1 cellular context compared by ENCODE assay signal in genomic region chr15:64460206-64460736, GRCh38.
TF ChIP-seq lines count a peak whose summit lies in the region.

Gene ZNF609, plus strand, starts transcription at chr15:64460578. Its CDS starts 38,842 bp downstream, at chr15:64499420.

TF ChIP-seq in HepG2, 621 proteins besides CTCF, POLR2A, EP300 and RAD21 (continued from another document and continues in another):
- TF ChIP-seq ZNF644 (CRISPR knock-in tag; IDR thresholded peaks at IDR 0.05; ENCODE audit: low read depth) (no peak), FOXA3 (CRISPR knock-in tag; IDR thresholded peaks at IDR 0.05) (peak; percentile 65; the same call in 1 of the 2 replicates), FOXM1 (CRISPR knock-in tag; IDR thresholded peaks at IDR 0.05) (no peak), ZNF33A (CRISPR knock-in tag; IDR thresholded peaks at IDR 0.05; ENCODE audit: borderline replicate concordance) (no peak), SALL2 (CRISPR knock-in tag; IDR thresholded peaks at IDR 0.05) (no peak), GATA4 (IDR thresholded peaks at IDR 0.05; ENCODE audit: borderline replicate concordance, low read depth) (no peak), SIN3B (IDR thresholded peaks at IDR 0.05; ENCODE audit: low read length) (0 out of 2 replicates have a peak, but pooled peaks have one; percentile 27), ZNF333 (CRISPR knock-in tag; IDR thresholded peaks at IDR 0.05; ENCODE audit: borderline replicate concordance) (no peak), JARID2 (CRISPR knock-in tag; IDR thresholded peaks at IDR 0.05; ENCODE audit: insufficient replicate concordance) (peak; percentile 20), SKIL (CRISPR knock-in tag; IDR thresholded peaks at IDR 0.05; ENCODE audit: borderline replicate concordance) (no peak), HMGA1 (CRISPR knock-in tag; conservative IDR thresholded peaks at IDR 0.05) (no peak), POGZ (CRISPR knock-in tag; IDR thresholded peaks at IDR 0.05) (peak; percentile 78), ZBTB37 (CRISPR knock-in tag; IDR thresholded peaks at IDR 0.05) (no peak), POGK (CRISPR knock-in tag; conservative IDR thresholded peaks at IDR 0.05) (no peak; the same call in 1 of the 2 replicates), ZNF850 (CRISPR knock-in tag; conservative IDR thresholded peaks at IDR 0.05) (no peak), CREM (IDR thresholded peaks at IDR 0.05) (no peak), CREM (CRISPR knock-in tag; IDR thresholded peaks at IDR 0.05) (no peak), ZKSCAN8 (CRISPR knock-in tag; IDR thresholded peaks at IDR 0.05; ENCODE audit: borderline replicate concordance) (peak; percentile 61; the same call in 1 of the 2 replicates), NFYB (CRISPR knock-in tag; IDR thresholded peaks at IDR 0.05) (no peak; the same call in 1 of the 2 replicates), MXD4 (CRISPR knock-in tag; IDR thresholded peaks at IDR 0.05) (peak; percentile 64; the same call in 1 of the 2 replicates), ZNF639 (CRISPR knock-in tag; conservative IDR thresholded peaks at IDR 0.05) (peak; percentile 79), FOXK2 (IDR thresholded peaks at IDR 0.05) (no peak), IKZF1 (IDR thresholded peaks at IDR 0.05) (no peak), ZNF33B (CRISPR knock-in tag; IDR thresholded peaks at IDR 0.05) (no peak), ZIK1 (CRISPR knock-in tag; IDR thresholded peaks at IDR 0.05; ENCODE audit: borderline replicate concordance, low read depth) (0 out of 2 replicates have a peak, but pooled peaks have one; percentile 29), ZSCAN31 (CRISPR knock-in tag; IDR thresholded peaks at IDR 0.05; ENCODE audit: low read depth) (peak; percentile 67; the same call in 1 of the 2 replicates), ATF2 (CRISPR knock-in tag; IDR thresholded peaks at IDR 0.05) (peak; percentile 61; the same call in 1 of the 2 replicates), TCF7 (IDR thresholded peaks at IDR 0.05; ENCODE audit: low read depth) (peak; percentile 15; the same call in 1 of the 2 replicates), E2F5 (CRISPR knock-in tag; conservative IDR thresholded peaks at IDR 0.05) (no peak; the same call in 1 of the 2 replicates), MXD1 (CRISPR knock-in tag; IDR thresholded peaks at IDR 0.05) (peak; percentile 57; the same call in 1 of the 2 replicates), RBM39 (IDR thresholded peaks at IDR 0.05; ENCODE audit: low read depth, low read length, poor library complexity, severe bottlenecking) (peak; percentile 72), ZNF230 (CRISPR knock-in tag; IDR thresholded peaks at IDR 0.05) (no peak), SP5 (CRISPR knock-in tag; IDR thresholded peaks at IDR 0.05; ENCODE audit: borderline replicate concordance, low read depth) (0 out of 2 replicates have a peak, but pooled peaks have one; percentile 16), ZNF224 (CRISPR knock-in tag; IDR thresholded peaks at IDR 0.05) (no peak), SOX13 (IDR thresholded peaks at IDR 0.05) (no peak), SOX13 (CRISPR knock-in tag; conservative IDR thresholded peaks at IDR 0.05 in 1 of 2, IDR thresholded peaks at IDR 0.05 in 1 of 2) (peak in 1 of 2 experiments; percentile 59; a peak in 2 of 4 replicates), MTA3 (CRISPR knock-in tag; IDR thresholded peaks at IDR 0.05) (no peak), HOXD1 (CRISPR knock-in tag; IDR thresholded peaks at IDR 0.05) (no peak), DDIT3 (CRISPR knock-in tag; IDR thresholded peaks at IDR 0.05) (no peak), ZNF296 (CRISPR knock-in tag; conservative IDR thresholded peaks at IDR 0.05) (no peak), PATZ1 (CRISPR knock-in tag; IDR thresholded peaks at IDR 0.05) (peak; percentile 46; the same call in 1 of the 2 replicates), ZMYM3 (CRISPR knock-in tag; IDR thresholded peaks at IDR 0.05) (peak; percentile 94), ZHX1 (CRISPR knock-in tag; IDR thresholded peaks at IDR 0.05; ENCODE audit: low read depth) (no peak), NFIC (IDR thresholded peaks at IDR 0.05; ENCODE audit: low read length) (no peak), ZNF18 (CRISPR knock-in tag; IDR thresholded peaks at IDR 0.05; ENCODE audit: insufficient replicate concordance) (no peak), ONECUT2 (CRISPR knock-in tag; IDR thresholded peaks at IDR 0.05) (no peak), ZNF24 (IDR thresholded peaks at IDR 0.05) (0 out of 2 replicates have a peak, but pooled peaks have one; percentile 32), CBX1 (IDR thresholded peaks at IDR 0.05; ENCODE audit: low read depth) (no peak), KDM1A (CRISPR knock-in tag; IDR thresholded peaks at IDR 0.05) (peak; percentile 62; the same call in 1 of the 2 replicates)
